In the genomic region with DNA sequence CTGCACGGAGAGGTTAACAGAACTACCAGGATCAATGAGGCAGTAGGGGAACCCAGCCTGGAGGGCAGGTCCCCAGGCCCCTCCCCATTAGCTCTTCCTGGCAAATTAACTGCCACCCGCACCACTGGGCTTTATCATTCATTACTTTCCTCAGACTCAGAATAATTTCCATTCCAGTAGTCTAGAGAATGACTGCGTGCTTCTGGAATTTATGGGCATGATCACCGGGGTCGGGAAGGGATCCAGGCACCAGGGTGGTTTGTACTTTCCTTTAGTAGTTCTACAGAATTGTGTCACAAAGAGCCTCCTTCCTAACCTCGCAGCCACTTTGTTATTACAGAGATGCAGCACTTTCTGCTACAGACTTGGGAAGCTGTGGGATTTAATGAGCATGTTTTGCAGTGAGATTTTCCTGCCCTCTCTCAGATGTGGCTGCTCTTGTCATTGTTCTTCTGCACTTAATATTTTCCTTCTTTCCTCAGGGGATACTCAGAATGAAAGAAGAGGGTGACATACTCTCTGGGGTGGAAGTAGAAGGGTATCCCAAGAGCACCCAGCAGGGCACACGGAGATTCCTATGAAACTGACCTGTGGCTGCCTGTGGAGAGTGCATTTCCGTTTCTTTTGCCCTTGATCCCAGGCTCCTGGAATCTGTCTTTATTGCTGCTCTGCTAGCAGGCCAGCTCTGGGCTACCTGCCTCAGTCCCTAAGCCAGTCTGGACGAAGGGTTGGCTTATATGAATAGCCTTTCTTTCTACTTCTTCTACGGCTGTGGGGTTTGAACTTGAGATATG, we compare ENCODE assay signal across 13 cellular contexts.
DNase-seq lines count a peak whose midpoint lies in the region; ATAC-seq and TF ChIP-seq lines count a peak whose summit lies in the region.
"Had no signal": no experiment of that assay in that cellular context is flagged by ENCODE, and none has a peak within 500 bp of the region (broad histone marks: within the 10 kb centered on the region; RNA-seq: fewer than 3 reads in every experiment).

No MANE protein-coding gene starts in this region.

- H3K4me3 ChIP-seq in RWPE2 (ENCODE audit: severe bottlenecking) (no peak overlapping the region), tibial artery (no peak overlapping the region)
- H3K4me3 ChIP-seq: ascending aorta, esophagus squamous epithelium had no signal

- DNase-seq in ELR (ENCODE audit: low read depth) (peak; percentile 0), RWPE2 (ENCODE audit: low spot score) (no peak), glutamatergic neuron (no peak), nephron progenitor cell (peak; percentile 12), NK-92 (lab: John Stamatoyannopoulos, UW; ENCODE audit: unreplicated experiment) (no peak), globus pallidus (ENCODE audit: low spot score) (no peak), tibial artery (no peak), DMS79 (lab: John Stamatoyannopoulos, UW) (no peak)
- DNase-seq: activated CD8-positive, alpha-beta memory T cell treated with anti-CD3 and anti-CD28 coated beads for 24 hours; esophagus squamous epithelium; NCI-H526 treated with DMSO at 0.1 percent for 48 hours; stimulated activated naive CD4-positive, alpha-beta T cell had no signal

- peak; percentile 73 for ATAC-seq in RWPE2 (ENCODE audit: low read depth)

- H3K9me3 Mint-ChIP-seq in glutamatergic neuron (ENCODE audit: unreplicated experiment) (no peaks in the 10 kb centered on the region), nephron progenitor cell (peaks cover 5% of the 10 kb centered on the region)

- H3K36me3 Mint-ChIP-seq in glutamatergic neuron (ENCODE audit: unreplicated experiment) (peaks cover 5% of the 10 kb centered on the region), nephron progenitor cell (ENCODE audit: low read depth) (no peaks in the 10 kb centered on the region)

- no peaks in the 10 kb centered on the region for H3K27me3 Mint-ChIP-seq in glutamatergic neuron (ENCODE audit: unreplicated experiment)
- no peaks in the 10 kb centered on the region for H3K27me3 Mint-ChIP-seq in nephron progenitor cell (ENCODE audit: low read depth, poor library complexity)

- H3K4me3 Mint-ChIP-seq in glutamatergic neuron (ENCODE audit: unreplicated experiment) (peak overlapping the region; percentile 53), nephron progenitor cell (peak overlapping the region; percentile 26)

- no peaks in the 10 kb centered on the region for H3K36me3 ChIP-seq in RWPE2 (ENCODE audit: low read depth)
- no peaks in the 10 kb centered on the region for H3K36me3 ChIP-seq in tibial artery
- H3K36me3 ChIP-seq: ascending aorta, esophagus squamous epithelium had no signal

- H3K27me3 ChIP-seq in RWPE2 (ENCODE audit: insufficient read depth, poor library complexity, severe bottlenecking), result no peaks in the 10 kb centered on the region
- H3K27me3 ChIP-seq in tibial artery, result no peaks in the 10 kb centered on the region
- H3K27me3 ChIP-seq: ascending aorta, esophagus squamous epithelium had no signal

- no peak overlapping the region for H3K27ac ChIP-seq in RWPE2 (ENCODE audit: poor library complexity, severe bottlenecking)
- H3K27ac ChIP-seq in tibial artery, result no peak overlapping the region
- H3K27ac ChIP-seq: ascending aorta, esophagus squamous epithelium had no signal

- no peaks in the 10 kb centered on the region for H3K4me1 ChIP-seq in RWPE2 (ENCODE audit: insufficient read depth, poor library complexity, severe bottlenecking)
- H3K4me1 ChIP-seq in tibial artery, result no peaks in the 10 kb centered on the region
- H3K4me1 ChIP-seq: ascending aorta, esophagus squamous epithelium had no signal

- TF ChIP-seq CTCF in RWPE2 (IDR thresholded peaks at IDR 0.05; ENCODE audit: poor library complexity, severe bottlenecking) (no peak), glutamatergic neuron (IDR thresholded peaks at IDR 0.05; ENCODE audit: partially characterized antibody, unreplicated experiment) (no peak), nephron progenitor cell (IDR thresholded peaks at IDR 0.05) (no peak), tibial artery (IDR thresholded peaks at IDR 0.05) (no peak)

- intact Hi-C loops in tibial artery (cut with DNase I; ENCODE audit: low total_unique reads), result no loop called here

- H3K4me1 Mint-ChIP-seq in glutamatergic neuron (ENCODE audit: low read depth, unreplicated experiment), result peaks cover 25% of the 10 kb centered on the region
- H3K4me1 Mint-ChIP-seq in nephron progenitor cell, result peaks cover 27% of the 10 kb centered on the region

- H3K9me3 ChIP-seq in RWPE2 (ENCODE audit: severe bottlenecking) (no peaks in the 10 kb centered on the region), tibial artery (no peaks in the 10 kb centered on the region)
- H3K9me3 ChIP-seq: ascending aorta, esophagus squamous epithelium had no signal

- H3K27ac Mint-ChIP-seq in glutamatergic neuron (ENCODE audit: unreplicated experiment), result peak overlapping the region; percentile 29
- peak overlapping the region; percentile 83 for H3K27ac Mint-ChIP-seq in nephron progenitor cell

Comparison
In these comparisons a context has a peak if more than half of its experiments do, and no peak if none do; other contexts are left out.
1. DNase-seq: peak in ELR (single experiment) and nephron progenitor cell (single experiment); none in RWPE2 (single experiment), glutamatergic neuron (single experiment), NK-92 (single experiment), globus pallidus (single experiment), tibial artery (0 of 2) and DMS79 (single experiment).